ENCODE assay signal across 1 cellular context in genomic region chr16:88772871-88773811, GRCh38.
TF ChIP-seq lines count a peak whose summit lies in the region.

No MANE protein-coding gene starts in this region.

TF ChIP-seq in HepG2, 621 proteins besides CTCF, POLR2A, EP300 and RAD21:
- TF ChIP-seq ZNF691 (CRISPR knock-in tag; IDR thresholded peaks at IDR 0.05; ENCODE audit: borderline replicate concordance, low read depth) = no peak
- no peak for TF ChIP-seq CREB1 (IDR thresholded peaks at IDR 0.05)
- no peak for TF ChIP-seq CREB1 (CRISPR knock-in tag; IDR thresholded peaks at IDR 0.05)
- no peak for TF ChIP-seq ZNF160 (CRISPR knock-in tag; IDR thresholded peaks at IDR 0.05)
- TF ChIP-seq ZNF276 (CRISPR knock-in tag; IDR thresholded peaks at IDR 0.05; ENCODE audit: low read depth) = no peak
- no peak for TF ChIP-seq GTF3A (CRISPR knock-in tag; conservative IDR thresholded peaks at IDR 0.05)
- no peak for TF ChIP-seq CCDC6 (CRISPR knock-in tag; IDR thresholded peaks at IDR 0.05)
- TF ChIP-seq AGO2 (optimal IDR thresholded peaks at IDR 0.05; ENCODE audit: low read depth, low read length) = peak; percentile 39
- TF ChIP-seq MATR3 (CRISPR knock-in tag; IDR thresholded peaks at IDR 0.05) = no peak
- TF ChIP-seq ZNF432 (CRISPR knock-in tag; IDR thresholded peaks at IDR 0.05; ENCODE audit: borderline replicate concordance) = no peak
